25 cellular contexts compared by ENCODE assay signal in genomic region chr17:43982171-43982570, GRCh38. TPM values are rescaled to one million over a fixed set of nuclear protein-coding genes. Genes with fewer than 3 reads are reported as not detected.
A peak's percentile ranks its signal among the peaks of the same experiment; 100 is the strongest.
DNase-seq lines count a peak whose midpoint lies in the region; ATAC-seq, FAIRE-seq and TF ChIP-seq lines count a peak whose summit lies in the region.
"Had no signal": no experiment of that assay in that cellular context is flagged by ENCODE, and none has a peak within 500 bp of the region (broad histone marks: within the 10 kb centered on the region; RNA-seq: fewer than 3 reads in every experiment).

No MANE protein-coding gene starts in this region.

- no peak overlapping the region for H3K9ac ChIP-seq in neural progenitor cell

- H3K27me3 Mint-ChIP-seq in chondrocyte (ENCODE audit: low read depth) (peaks cover 45% of the 10 kb centered on the region), neural progenitor cell (ENCODE audit: insufficient read depth, low read depth) (peaks cover 11% of the 10 kb centered on the region), type B pancreatic cell (peaks cover 90% of the 10 kb centered on the region)
- H3K27me3 Mint-ChIP-seq in activated T-cell treated with anti-CD3 and anti-CD28 coated beads, Interleukin-2, amount 50 U/mL, for 72 hours (ENCODE audit: low read depth) = peaks cover 31% of the 10 kb centered on the region

- H3F3A ChIP-seq in neural progenitor cell (ENCODE audit: low read depth) = peaks cover 12% of the 10 kb centered on the region

- no peak for DNase-seq in HTR-8/SVneo (ENCODE audit: insufficient read length, low spot score)
- peak; percentile 13 for DNase-seq in chondrocyte (ENCODE audit: low spot score)
- DNase-seq in neural progenitor cell (ENCODE audit: low spot score) = no peak
- no peak for DNase-seq in type B pancreatic cell (ENCODE audit: extremely low spot score, unreplicated experiment)
- DNase-seq in upper lobe of left lung = no peak
- no peak for DNase-seq in NCI-H526 treated with DMSO at 0.1 percent for 48 hours (lab: John Stamatoyannopoulos, UW)
- DNase-seq in activated T-cell treated with anti-CD3 and anti-CD28 coated beads, Interleukin-2, amount 50 U/mL, for 72 hours = no peak
- no peak for DNase-seq in BE2C
- DNase-seq: C1 segment of cervical spinal cord; CD8-positive, alpha-beta T cell; DMS53; GDM1; Karpas-422; MV-4-11; NCI-H1105 treated with DMSO at 0.1 percent for 48 hours; NCI-H1694; NCI-H2081; NCI-H2171 treated with DMSO at 0.1 percent for 48 hours; NCI-H524 treated with DMSO at 0.1 percent for 48 hours; SHP77 had no signal

- H3K79me2 ChIP-seq in neural progenitor cell (ENCODE audit: low read depth) = no peaks in the 10 kb centered on the region

- H3K4me2 ChIP-seq in neural progenitor cell = no peak overlapping the region
- H3K4me2 ChIP-seq: GM23338 had no signal

- peak; percentile 72 for FAIRE-seq in HTR-8/SVneo (lab: Jason Lieb, UNC)
- FAIRE-seq: D721Med, GM18507 had no signal

- TF ChIP-seq POLR2A in upper lobe of left lung (IDR thresholded peaks at IDR 0.05) = no peak

- no peak overlapping the region for H3K27ac Mint-ChIP-seq in chondrocyte (ENCODE audit: unreplicated experiment)
- H3K27ac Mint-ChIP-seq in neural progenitor cell = no peak overlapping the region
- H3K27ac Mint-ChIP-seq in type B pancreatic cell = no peak overlapping the region
- no peak overlapping the region for H3K27ac Mint-ChIP-seq in activated T-cell treated with anti-CD3 and anti-CD28 coated beads, Interleukin-2, amount 50 U/mL, for 72 hours
- H3K27ac Mint-ChIP-seq: CD8-positive, alpha-beta T cell; GM23338 had no signal

- TF ChIP-seq EP300 in upper lobe of left lung (IDR thresholded peaks at IDR 0.05) = no peak

- H3K4me1 ChIP-seq in neural progenitor cell (peaks cover 12% of the 10 kb centered on the region), upper lobe of left lung (peaks cover 10 to 13% (median 12%) of the 10 kb centered on the region in 4 donors), BE2C (no peaks in the 10 kb centered on the region)

- no peaks in the 10 kb centered on the region for H3K36me3 Mint-ChIP-seq in chondrocyte (ENCODE audit: low read depth)
- H3K36me3 Mint-ChIP-seq in neural progenitor cell = no peaks in the 10 kb centered on the region
- no peaks in the 10 kb centered on the region for H3K36me3 Mint-ChIP-seq in type B pancreatic cell
- peaks cover 0 to 1% of the 10 kb centered on the region in 2 donors for H3K36me3 Mint-ChIP-seq in activated T-cell treated with anti-CD3 and anti-CD28 coated beads, Interleukin-2, amount 50 U/mL, for 72 hours (ENCODE audit: insufficient read depth in 2 of 2)
- H3K36me3 Mint-ChIP-seq: CD8-positive, alpha-beta T cell had no signal

- H3K27ac ChIP-seq in neural progenitor cell = no peak overlapping the region
- H3K27ac ChIP-seq in upper lobe of left lung = no peak overlapping the region

- no peak overlapping the region for H2AFZ ChIP-seq in neural progenitor cell (replicated peaks)
- H2AFZ ChIP-seq: GM23338 had no signal

- no peaks in the 10 kb centered on the region for H4K20me1 ChIP-seq in neural progenitor cell (ENCODE audit: low read depth)

- ATAC-seq in upper lobe of left lung (ENCODE audit: low FRiP score in 2 of 2) = no peak
- no peak for ATAC-seq in activated T-cell treated with anti-CD3 and anti-CD28 coated beads, Interleukin-2, amount 50 U/mL, for 72 hours (replicated peaks in 1 of 2)
- ATAC-seq: CD8-positive, alpha-beta T cell; GM23338; HCT116 had no signal

- WGBS in upper lobe of left lung, 2 donors = 74 to 88% methylated on average over 2 of the region's 2 CpGs

- H3K9me3 ChIP-seq in neural progenitor cell (ENCODE audit: low read depth) (no peaks in the 10 kb centered on the region), upper lobe of left lung (no peaks in the 10 kb centered on the region), BE2C (no peaks in the 10 kb centered on the region)

- H3K4me3 Mint-ChIP-seq in chondrocyte (ENCODE audit: unreplicated experiment) (no peak overlapping the region), neural progenitor cell (peak overlapping the region; percentile 27), type B pancreatic cell (peak overlapping the region; percentile 58)
- no peak overlapping the region for H3K4me3 Mint-ChIP-seq in activated T-cell treated with anti-CD3 and anti-CD28 coated beads, Interleukin-2, amount 50 U/mL, for 72 hours
- H3K4me3 Mint-ChIP-seq: CD8-positive, alpha-beta T cell; GM23338 had no signal

- TF ChIP-seq CTCF in chondrocyte (IDR thresholded peaks at IDR 0.05) (no peak), neural progenitor cell (IDR thresholded peaks at IDR 0.05) (no peak), type B pancreatic cell (conservative IDR thresholded peaks at IDR 0.05) (no peak), upper lobe of left lung (IDR thresholded peaks at IDR 0.05) (no peak), BE2C (IDR thresholded peaks at IDR 0.05; ENCODE audit: low read depth, low read length) (no peak)

- H3K27me3 ChIP-seq in neural progenitor cell = peaks cover 64% of the 10 kb centered on the region
- H3K27me3 ChIP-seq in upper lobe of left lung = peaks cover 0 to 14% (median 6%) of the 10 kb centered on the region in 4 donors
- H3K27me3 ChIP-seq in BE2C = no peaks in the 10 kb centered on the region

- H3K36me3 ChIP-seq in neural progenitor cell (no peaks in the 10 kb centered on the region), upper lobe of left lung (no peaks in the 10 kb centered on the region), BE2C (no peaks in the 10 kb centered on the region)

- H3K4me1 Mint-ChIP-seq in chondrocyte (ENCODE audit: low read depth) (no peaks in the 10 kb centered on the region), neural progenitor cell (peaks cover 5% of the 10 kb centered on the region), type B pancreatic cell (ENCODE audit: unreplicated experiment) (no peaks in the 10 kb centered on the region)
- H3K4me1 Mint-ChIP-seq in activated T-cell treated with anti-CD3 and anti-CD28 coated beads, Interleukin-2, amount 50 U/mL, for 72 hours (ENCODE audit: low read depth) = no peaks in the 10 kb centered on the region

- H3K9me3 Mint-ChIP-seq in chondrocyte (ENCODE audit: low read depth) (no peaks in the 10 kb centered on the region), neural progenitor cell (no peaks in the 10 kb centered on the region), type B pancreatic cell (no peaks in the 10 kb centered on the region)
- H3K9me3 Mint-ChIP-seq in activated T-cell treated with anti-CD3 and anti-CD28 coated beads, Interleukin-2, amount 50 U/mL, for 72 hours = no peaks in the 10 kb centered on the region
- H3K9me3 Mint-ChIP-seq: CD8-positive, alpha-beta T cell; GM23338 had no signal

- no peak overlapping the region for H3K4me3 ChIP-seq in neural progenitor cell
- H3K4me3 ChIP-seq in upper lobe of left lung = no peak overlapping the region
- no peak overlapping the region for H3K4me3 ChIP-seq in BE2C (ENCODE audit: low read depth, low read length)
- H3K4me3 ChIP-seq: GM23338 had no signal

RNA-seq across cellular contexts. Expression of gene NAGS, which starts 22.3 kb away (rescaled TPM):
- total RNA-seq in chondrocyte (0.40 to 0.51 TPM (median 0.41 TPM) in 3 replicates), neural progenitor cell (ENCODE audit: low replicate concordance) (1.8 and 2.2 TPM in 2 replicates), type B pancreatic cell (ENCODE audit: low replicate concordance) (1.9 and 2.1 TPM in 2 replicates), upper lobe of left lung (10 to 100 TPM in 1 of 6 donors, 1 to 10 TPM in 5; 4.3 to 12.4 (median 7.0) TPM)
- 1 to 10 TPM; 1.4 to 1.8 TPM for total RNA-seq in activated T-cell treated with anti-CD3 and anti-CD28 coated beads, Interleukin-2, amount 50 U/mL, for 72 hours
- 0.86 TPM for polyA plus RNA-seq in BE2C (2012; ENCODE audit: insufficient read depth, insufficient read length, low read depth)

RNA-seq across cellular contexts. Expression of gene PYY, which starts 28.4 kb away (rescaled TPM):
- total RNA-seq in chondrocyte (not detected in 3 replicates), neural progenitor cell (ENCODE audit: low replicate concordance) (0.40 TPM in 1 of 2 replicates, not detected in the other), type B pancreatic cell (ENCODE audit: low replicate concordance) (2.3 and 3.5 TPM in 2 replicates), upper lobe of left lung (under 1 TPM in 1 of 6 donors, not detected in 5; 0.60 TPM)
- not detected for total RNA-seq in activated T-cell treated with anti-CD3 and anti-CD28 coated beads, Interleukin-2, amount 50 U/mL, for 72 hours
- 4.2 TPM for polyA plus RNA-seq in BE2C (2012; ENCODE audit: insufficient read depth, insufficient read length, low read depth)
- total RNA-seq: CD8-positive, alpha-beta T cell; M059J had no signal

RNA-seq across cellular contexts. Expression of gene TMEM101, which starts 32.6 kb away (rescaled TPM):
- total RNA-seq in chondrocyte (14.1 to 20.4 TPM (median 19.0 TPM) in 3 replicates), neural progenitor cell (ENCODE audit: low replicate concordance) (33.8 and 55.9 TPM in 2 replicates), type B pancreatic cell (ENCODE audit: low replicate concordance) (33.8 and 34.4 TPM in 2 replicates), upper lobe of left lung (10 to 100 TPM; 10.5 to 36.9 (median 29.1) TPM)
- 10 to 100 TPM; 32.3 to 34.9 TPM for total RNA-seq in activated T-cell treated with anti-CD3 and anti-CD28 coated beads, Interleukin-2, amount 50 U/mL, for 72 hours
- 67.5 TPM for polyA plus RNA-seq in BE2C (2012; ENCODE audit: insufficient read depth, insufficient read length, low read depth)

RNA-seq across cellular contexts. Expression of gene PPY, which starts 39.9 kb away (rescaled TPM):
- total RNA-seq in chondrocyte (not detected in 3 replicates), neural progenitor cell (ENCODE audit: low replicate concordance) (not detected in 2 replicates), type B pancreatic cell (ENCODE audit: low replicate concordance) (29.8 and 65.9 TPM in 2 replicates), upper lobe of left lung (not detected)
- not detected for total RNA-seq in activated T-cell treated with anti-CD3 and anti-CD28 coated beads, Interleukin-2, amount 50 U/mL, for 72 hours
- polyA plus RNA-seq in BE2C (2012; ENCODE audit: insufficient read depth, insufficient read length, low read depth) = not detected
- total RNA-seq: CD8-positive, alpha-beta T cell; GM23338; M059J had no signal

Comparison
In these comparisons a context has a peak if more than half of its experiments do, and no peak if none do; other contexts are left out.
1. H3K4me3 Mint-ChIP-seq: peak in neural progenitor cell (single experiment) and type B pancreatic cell (single experiment); none in chondrocyte (single experiment) and activated T-cell treated with anti-CD3 and anti-CD28 coated beads, Interleukin-2, amount 50 U/mL, for 72 hours (0 of 2).